ENCODE assay signal across 20 cellular contexts in genomic region chr2:62415518-62415917, GRCh38.
DNase-seq lines count a peak whose midpoint lies in the region; ATAC-seq and TF ChIP-seq lines count a peak whose summit lies in the region.
"Had no signal": no experiment of that assay in that cellular context is flagged by ENCODE, and none has a peak within 500 bp of the region (broad histone marks: within the 10 kb centered on the region; RNA-seq: fewer than 3 reads in every experiment).

No MANE protein-coding gene starts in this region.

- TF ChIP-seq CTCF in esophagus squamous epithelium (IDR thresholded peaks at IDR 0.05) (no peak), A673 (conservative IDR thresholded peaks at IDR 0.05; ENCODE audit: low read depth, low read length) (no peak), RWPE1 (conservative IDR thresholded peaks at IDR 0.05; ENCODE audit: low read depth) (no peak)

- POLR2A ChIA-PET in A673 (lab: Charles Lee; ENCODE audit: low non-redundant PET) (no interaction called here), RWPE1 (lab: Yijun Ruan, JAX; ENCODE audit: low non-redundant PET) (no interaction called here)

- H3K4me1 ChIP-seq in CD4-positive, CD25-positive, alpha-beta regulatory T cell (ENCODE audit: control insufficient read depth, insufficient read depth, low read length, poor library complexity, severe bottlenecking): peaks cover 15% of the 10 kb centered on the region
- H3K4me1 ChIP-seq in esophagus squamous epithelium (peaks cover 13 to 49% (median 14%) of the 10 kb centered on the region in 3 donors), A673 (ENCODE audit: insufficient read depth, low read length, poor library complexity, severe bottlenecking) (no peaks in the 10 kb centered on the region)

- H3K36me3 Mint-ChIP-seq in CD4-positive, CD25-positive, alpha-beta regulatory T cell: peaks cover 2% of the 10 kb centered on the region
- H3K36me3 Mint-ChIP-seq: activated naive CD8-positive, alpha-beta T cell treated with anti-CD3 and anti-CD28 coated beads for 36 hours; naive thymus-derived CD4-positive, alpha-beta T cell had no signal

- TF ChIP-seq POLR2A in esophagus squamous epithelium (IDR thresholded peaks at IDR 0.05): no peak

- H3K4me1 Mint-ChIP-seq in CD4-positive, CD25-positive, alpha-beta regulatory T cell: peaks cover 0 to 24% (median 8%) of the 10 kb centered on the region in 4 donors

- H3K9me3 ChIP-seq in CD4-positive, CD25-positive, alpha-beta regulatory T cell (ENCODE audit: control insufficient read depth in 2 of 2, low read length in 2 of 2): peaks cover 0 to 3% of the 10 kb centered on the region in 2 experiments
- H3K9me3 ChIP-seq in esophagus squamous epithelium: peaks cover 0 to 13% (median 0%) of the 10 kb centered on the region in 3 donors
- H3K9me3 ChIP-seq in A673 (ENCODE audit: low read depth, low read length, poor library complexity, severe bottlenecking): no peaks in the 10 kb centered on the region
- H3K9me3 ChIP-seq: vagina had no signal

- H3K27me3 ChIP-seq in CD4-positive, CD25-positive, alpha-beta regulatory T cell (ENCODE audit: control insufficient read depth, insufficient read depth, low read length): peaks cover 5% of the 10 kb centered on the region
- no peaks in the 10 kb centered on the region for H3K27me3 ChIP-seq in esophagus squamous epithelium
- H3K27me3 ChIP-seq in A673 (replicated peaks; ENCODE audit: insufficient read depth, low read depth, low read length, poor library complexity): no peaks in the 10 kb centered on the region
- H3K27me3 ChIP-seq: vagina had no signal

- no peak for ATAC-seq in CD4-positive, CD25-positive, alpha-beta regulatory T cell (ENCODE audit: low read depth in 2 of 2)
- ATAC-seq in GM19395 (IDR thresholded peaks at IDR 0.05; ENCODE audit: unreplicated experiment) (peak; percentile 23), HG03342 (IDR thresholded peaks at IDR 0.05; ENCODE audit: unreplicated experiment) (peak; percentile 11)
- ATAC-seq: HCT116 had no signal

- H3K27ac Mint-ChIP-seq in CD4-positive, CD25-positive, alpha-beta regulatory T cell: peak overlapping the region in 1 of 3 donors; percentile 89
- H3K27ac Mint-ChIP-seq: activated naive CD8-positive, alpha-beta T cell treated with anti-CD3 and anti-CD28 coated beads for 36 hours; stimulated activated naive CD8-positive, alpha-beta T cell treated with anti-CD3 and anti-CD28 coated beads, Interleukin-15, Interleukin-2, amounts not matched to agents 100 ng/mL and 50 ng/mL, for 24 hours had no signal

- no peak overlapping the region for H3K27ac ChIP-seq in CD4-positive, CD25-positive, alpha-beta regulatory T cell (ENCODE audit: insufficient read depth, low read length, poor library complexity, severe bottlenecking)
- H3K27ac ChIP-seq in esophagus squamous epithelium: peak overlapping the region in 3 of 4 donors; percentile 38 to 67 (median 55)
- no peak overlapping the region for H3K27ac ChIP-seq in A673 (ENCODE audit: low read depth, low read length, poor library complexity, severe bottlenecking)
- no peak overlapping the region for H3K27ac ChIP-seq in RWPE1
- H3K27ac ChIP-seq: vagina had no signal

- peak overlapping the region in 3 of 4 donors; percentile 24 to 66 (median 62) for H3K4me3 Mint-ChIP-seq in CD4-positive, CD25-positive, alpha-beta regulatory T cell
- H3K4me3 Mint-ChIP-seq: activated naive CD8-positive, alpha-beta T cell treated with anti-CD3 and anti-CD28 coated beads for 36 hours; stimulated activated naive CD8-positive, alpha-beta T cell treated with anti-CD3 and anti-CD28 coated beads, Interleukin-15, Interleukin-2, amounts not matched to agents 100 ng/mL and 50 ng/mL, for 24 hours had no signal

- intact Hi-C loops in esophagus squamous epithelium (cut with DNase I): loop anchor here (10.0 kb wide), 1 partner anchor 421 kb away; no protein-coding TSS in a partner anchor
- intact Hi-C loops in A673 (cut with micrococcal nuclease; ENCODE audit: unreplicated experiment): loop anchor here (10.0 kb wide), 1 partner anchor 221 kb away; the partner anchor contains the start of gene B3GNT2

- peaks cover 0 to 5% (median 2%) of the 10 kb centered on the region in 7 donors for H3K9me3 Mint-ChIP-seq in CD4-positive, CD25-positive, alpha-beta regulatory T cell

- DNase-seq in CD4-positive, CD25-positive, alpha-beta regulatory T cell: no peak
- no peak for DNase-seq in esophagus squamous epithelium (lab: John Stamatoyannopoulos, UW)
- DNase-seq in A673 (ENCODE audit: low spot score): no peak
- no peak for DNase-seq in NCI-H187 (lab: John Stamatoyannopoulos, UW)
- no peak for DNase-seq in RWPE1 (ENCODE audit: low spot score)
- no peak for DNase-seq in NCI-H2196 (lab: John Stamatoyannopoulos, UW; ENCODE audit: unreplicated experiment)
- DNase-seq: activated naive CD8-positive, alpha-beta T cell treated with anti-CD3 and anti-CD28 coated beads for 36 hours; activated T-cell treated with anti-CD3 and anti-CD28 coated beads, Interleukin-2, amount 50 U/mL, for 1 hour; Calu3; GDM1; Karpas-422; naive thymus-derived CD4-positive, alpha-beta T cell; NCI-H446; stimulated activated CD4-positive, alpha-beta T cell treated with anti-CD3 and anti-CD28 coated beads, Interleukin-12 subunit alpha, Interleukin-12 subunit beta, amount 100 ng/mL, for 4 hours; T-helper 9 cell had no signal

- no TSS peak for BruUV-seq in A673 (replicated peaks; lab: Mats Ljungman, UMichigan)

- H3K36me3 ChIP-seq in CD4-positive, CD25-positive, alpha-beta regulatory T cell (ENCODE audit: control insufficient read depth, insufficient read depth, low read length): no peaks in the 10 kb centered on the region
- H3K36me3 ChIP-seq in esophagus squamous epithelium: no peaks in the 10 kb centered on the region
- no peaks in the 10 kb centered on the region for H3K36me3 ChIP-seq in A673 (ENCODE audit: insufficient read depth, low read length, poor library complexity, severe bottlenecking)
- H3K36me3 ChIP-seq: vagina had no signal

- CTCF ChIA-PET in A673 (lab: Charles Lee) (no interaction called here), RWPE1 (lab: Yijun Ruan, JAX) (no interaction called here)

- H3K4me3 ChIP-seq in CD4-positive, CD25-positive, alpha-beta regulatory T cell (ENCODE audit: low read depth, low read length): peak overlapping the region; percentile 15
- H3K4me3 ChIP-seq in esophagus squamous epithelium: no peak overlapping the region
- H3K4me3 ChIP-seq in A673 (ENCODE audit: low read depth, low read length, poor library complexity, severe bottlenecking): no peak overlapping the region
- H3K4me3 ChIP-seq: vagina had no signal

- peaks cover 20% of the 10 kb centered on the region for H3K27me3 Mint-ChIP-seq in CD4-positive, CD25-positive, alpha-beta regulatory T cell
- H3K27me3 Mint-ChIP-seq: activated naive CD8-positive, alpha-beta T cell treated with anti-CD3 and anti-CD28 coated beads for 36 hours; stimulated activated naive CD8-positive, alpha-beta T cell treated with anti-CD3 and anti-CD28 coated beads, Interleukin-15, Interleukin-2, amounts not matched to agents 100 ng/mL and 50 ng/mL, for 24 hours had no signal

- WGBS in esophagus squamous epithelium, 2 donors: 74 to 85% methylated on average over 2 of the region's 2 CpGs

Comparison
In these comparisons a context has a peak if more than half of its experiments do, and no peak if none do; other contexts are left out.
1. ATAC-seq: peak in GM19395 (single experiment) and HG03342 (single experiment); none in CD4-positive, CD25-positive, alpha-beta regulatory T cell (0 of 2).
2. H3K27ac ChIP-seq: peak in esophagus squamous epithelium (3 of 4); none in CD4-positive, CD25-positive, alpha-beta regulatory T cell (single experiment), A673 (single experiment) and RWPE1 (single experiment).